18 cellular contexts compared by ENCODE assay signal in the genomic region with DNA sequence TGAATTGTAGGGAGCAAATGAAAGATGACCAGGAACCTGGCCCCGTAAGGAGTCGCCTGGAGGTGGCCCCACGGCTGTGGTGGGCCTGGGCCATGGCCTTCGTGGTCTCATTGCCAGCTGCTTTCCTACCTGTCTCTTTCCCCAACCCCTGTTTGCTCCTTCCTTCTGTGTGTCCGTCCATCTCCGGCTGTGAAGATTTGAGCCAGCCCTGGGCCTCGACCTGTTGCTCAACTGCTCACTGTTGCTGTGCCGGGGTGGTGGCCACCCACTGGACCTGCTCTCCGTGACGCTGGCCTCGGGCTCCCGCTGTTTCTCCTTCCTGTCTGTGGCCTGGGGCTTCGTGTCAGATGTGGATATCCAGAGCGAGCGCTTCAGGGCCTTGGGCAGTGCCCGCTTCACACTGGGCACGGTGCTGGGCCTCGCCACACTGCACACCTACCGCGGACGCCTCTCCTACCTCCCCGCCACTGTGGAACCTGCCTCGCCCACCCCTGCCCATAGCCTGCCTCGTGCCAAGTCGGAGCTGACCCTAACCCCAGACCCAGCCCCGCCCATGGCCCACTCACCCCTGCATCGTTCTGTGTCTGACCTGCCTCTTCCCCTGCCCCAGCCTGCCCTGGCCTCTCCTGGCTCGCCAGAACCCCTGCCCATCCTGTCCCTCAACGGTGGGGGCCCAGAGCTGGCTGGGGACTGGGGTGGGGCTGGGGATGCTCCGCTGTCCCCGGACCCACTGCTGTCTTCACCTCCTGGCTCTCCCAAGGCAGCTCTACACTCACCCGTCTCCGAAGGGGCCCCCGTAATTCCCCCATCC. TPM values are rescaled to one million over a fixed set of nuclear protein-coding genes. Genes with fewer than 3 reads are reported as not detected.
A peak's percentile ranks its signal among the peaks of the same experiment; 100 is the strongest.
DNase-seq lines count a peak whose midpoint lies in the region; ATAC-seq and TF ChIP-seq lines count a peak whose summit lies in the region.
"Had no signal": no experiment of that assay in that cellular context is flagged by ENCODE, and none has a peak within 500 bp of the region (broad histone marks: within the 10 kb centered on the region; RNA-seq: fewer than 3 reads in every experiment).

No MANE protein-coding gene starts in this region.

- H3K4me3 Mint-ChIP-seq in chondrocyte (ENCODE audit: unreplicated experiment) (no peak overlapping the region), neural progenitor cell (peak overlapping the region; percentile 30)
- H3K4me3 Mint-ChIP-seq: activated CD4-positive, alpha-beta T cell treated with anti-CD3 and anti-CD28 coated beads for 36 hours; activated T-cell treated with anti-CD3 and anti-CD28 coated beads, Interleukin-2, amount 50 U/mL, for 72 hours; T-helper 1 cell treated with Interleukin-12 subunit alpha and Interleukin-12 subunit beta and Interleukin-4 antibody, amounts not matched to agents 30 μg/mL and 1 μg/mL, for 36 hours had no signal

- H3K27ac ChIP-seq in left ventricle myocardium inferior (replicated peaks), result peak overlapping the region; percentile 98
- no peak overlapping the region for H3K27ac ChIP-seq in right atrium auricular region
- no peak overlapping the region for H3K27ac ChIP-seq in neural progenitor cell
- H3K27ac ChIP-seq: epithelial cell of prostate, suprapubic skin had no signal

- H3F3A ChIP-seq in neural progenitor cell (ENCODE audit: low read depth), result peaks cover 42% of the 10 kb centered on the region

- H3K79me2 ChIP-seq in neural progenitor cell (ENCODE audit: low read depth), result peaks cover 22% of the 10 kb centered on the region

- no peaks in the 10 kb centered on the region for H3K36me3 Mint-ChIP-seq in chondrocyte (ENCODE audit: low read depth)
- peaks cover 2% of the 10 kb centered on the region for H3K36me3 Mint-ChIP-seq in neural progenitor cell

- H3K27ac Mint-ChIP-seq in chondrocyte (ENCODE audit: unreplicated experiment), result peak overlapping the region; percentile 73
- H3K27ac Mint-ChIP-seq in neural progenitor cell, result peak overlapping the region; percentile 26
- H3K27ac Mint-ChIP-seq: activated CD4-positive, alpha-beta T cell treated with anti-CD3 and anti-CD28 coated beads for 36 hours; activated T-cell treated with anti-CD3 and anti-CD28 coated beads, Interleukin-2, amount 50 U/mL, for 72 hours; progenitor cell of endocrine pancreas; T-helper 1 cell treated with Interleukin-12 subunit alpha and Interleukin-12 subunit beta and Interleukin-4 antibody, amounts not matched to agents 30 μg/mL and 1 μg/mL, for 36 hours had no signal

- H3K9me3 ChIP-seq in left ventricle myocardium inferior (replicated peaks) (no peaks in the 10 kb centered on the region), right atrium auricular region (no peaks in the 10 kb centered on the region), neural progenitor cell (ENCODE audit: low read depth) (no peaks in the 10 kb centered on the region)
- H3K9me3 ChIP-seq: suprapubic skin had no signal

- no peak overlapping the region for H2AFZ ChIP-seq in neural progenitor cell (replicated peaks)

- H3K4me1 Mint-ChIP-seq in chondrocyte (ENCODE audit: low read depth) (peaks cover 38% of the 10 kb centered on the region), neural progenitor cell (peaks cover 55% of the 10 kb centered on the region)

- no peak overlapping the region for H3K4me3 ChIP-seq in left ventricle myocardium inferior
- no peak overlapping the region for H3K4me3 ChIP-seq in right atrium auricular region
- no peak overlapping the region for H3K4me3 ChIP-seq in neural progenitor cell
- H3K4me3 ChIP-seq: suprapubic skin had no signal

- H3K4me1 ChIP-seq in left ventricle myocardium inferior (peaks cover 61% of the 10 kb centered on the region), right atrium auricular region (peaks cover 0 to 59% of the 10 kb centered on the region in 2 donors), neural progenitor cell (peaks cover 11% of the 10 kb centered on the region)

- H3K36me3 ChIP-seq in left ventricle myocardium inferior (peaks cover 16% of the 10 kb centered on the region), right atrium auricular region (peaks cover 7% of the 10 kb centered on the region), neural progenitor cell (no peaks in the 10 kb centered on the region)

- H3K27me3 Mint-ChIP-seq in chondrocyte (ENCODE audit: low read depth) (no peaks in the 10 kb centered on the region), neural progenitor cell (ENCODE audit: insufficient read depth, low read depth) (peaks cover 4% of the 10 kb centered on the region)
- H3K27me3 Mint-ChIP-seq: activated CD4-positive, alpha-beta T cell treated with anti-CD3 and anti-CD28 coated beads for 36 hours; progenitor cell of endocrine pancreas had no signal

- TF ChIP-seq CTCF in left ventricle myocardium inferior (IDR thresholded peaks at IDR 0.05; ENCODE audit: borderline replicate concordance), result no peak
- TF ChIP-seq CTCF in right atrium auricular region (IDR thresholded peaks at IDR 0.05), result no peak
- TF ChIP-seq CTCF in chondrocyte (IDR thresholded peaks at IDR 0.05), result no peak
- no peak for TF ChIP-seq CTCF in neural progenitor cell (IDR thresholded peaks at IDR 0.05)

- H3K9ac ChIP-seq in neural progenitor cell, result no peak overlapping the region

- no peaks in the 10 kb centered on the region for H3K27me3 ChIP-seq in left ventricle myocardium inferior (ENCODE audit: low read depth)
- no peaks in the 10 kb centered on the region for H3K27me3 ChIP-seq in right atrium auricular region
- H3K27me3 ChIP-seq in neural progenitor cell, result no peaks in the 10 kb centered on the region
- H3K27me3 ChIP-seq: suprapubic skin had no signal

- no peaks in the 10 kb centered on the region for H3K9me3 Mint-ChIP-seq in chondrocyte (ENCODE audit: low read depth)
- H3K9me3 Mint-ChIP-seq in neural progenitor cell, result no peaks in the 10 kb centered on the region
- H3K9me3 Mint-ChIP-seq: activated T-cell treated with anti-CD3 and anti-CD28 coated beads, Interleukin-2, amount 50 U/mL, for 72 hours; T-helper 1 cell treated with Interleukin-12 subunit alpha and Interleukin-12 subunit beta and Interleukin-4 antibody, amounts not matched to agents 30 μg/mL and 1 μg/mL, for 36 hours had no signal

- H4K20me1 ChIP-seq in neural progenitor cell (ENCODE audit: low read depth), result peaks cover 43% of the 10 kb centered on the region

- DNase-seq in left ventricle myocardium inferior, result no peak
- no peak for DNase-seq in right atrium auricular region (ENCODE audit: low spot score)
- DNase-seq in chondrocyte (ENCODE audit: low spot score), result no peak
- no peak for DNase-seq in neural progenitor cell (ENCODE audit: low spot score)
- peak; percentile 55 for DNase-seq in ureter (ENCODE audit: low spot score)
- no peak for DNase-seq in NOMO-1 (lab: John Stamatoyannopoulos, UW; ENCODE audit: unreplicated experiment in 2 of 2)
- no peak for DNase-seq in NK-92 treated with Interleukin-12 subunit alpha and Interleukin-12 subunit beta, amount 100 ng/mL, for 24 hours (lab: John Stamatoyannopoulos, UW)
- DNase-seq: activated T-cell treated with anti-CD3 and anti-CD28 coated beads, Interleukin-2, amount 50 U/mL, for 72 hours; cortex of kidney; GF-D8; NCI-H2107; NCI-H774 had no signal

- no peak overlapping the region for H3K4me2 ChIP-seq in neural progenitor cell

- intact Hi-C loops in left ventricle myocardium inferior (cut with micrococcal nuclease), result no loop called here

- ATAC-seq in GM21515 (IDR thresholded peaks at IDR 0.05; ENCODE audit: unreplicated experiment), result no peak
- ATAC-seq: activated CD4-positive, alpha-beta T cell treated with anti-CD3 and anti-CD28 coated beads for 36 hours; activated T-cell treated with anti-CD3 and anti-CD28 coated beads, Interleukin-2, amount 50 U/mL, for 72 hours had no signal

RNA-seq across cellular contexts. Expression of a gene that starts 8.5 kb away (rescaled TPM):
- total RNA-seq in left ventricle myocardium inferior, result 7.9 TPM
- total RNA-seq in right atrium auricular region, result 1 to 10 TPM; 2.8 to 5.9 TPM
- total RNA-seq in chondrocyte, result 2.1 to 6.2 TPM (median 3.9 TPM) in 3 replicates
- 7.4 and 10.3 TPM in 2 replicates for total RNA-seq in neural progenitor cell (ENCODE audit: low replicate concordance)
- 12.7 TPM for total RNA-seq in ureter

RNA-seq across cellular contexts. Expression of a gene that starts 9.4 kb away (rescaled TPM):
- total RNA-seq in left ventricle myocardium inferior, result 8.0 TPM
- 1 to 10 TPM; 6.2 to 8.0 TPM for total RNA-seq in right atrium auricular region
- total RNA-seq in chondrocyte, result 18.6 to 26.5 TPM (median 20.7 TPM) in 3 replicates
- 7.2 and 46.1 TPM in 2 replicates for total RNA-seq in neural progenitor cell (ENCODE audit: low replicate concordance)
- total RNA-seq in ureter, result 27.6 TPM

RNA-seq across cellular contexts. Expression of a gene that starts 9.7 kb away (rescaled TPM):
- total RNA-seq in left ventricle myocardium inferior, result 530 TPM
- total RNA-seq in right atrium auricular region, result 1,000 to 10,000 TPM in 1 of 2 donors, 100 to 1,000 TPM in 1; 846 to 1,334 TPM
- 727 to 753 TPM (median 751 TPM) in 3 replicates for total RNA-seq in chondrocyte
- 1,962 and 2,391 TPM in 2 replicates for total RNA-seq in neural progenitor cell (ENCODE audit: low replicate concordance)
- total RNA-seq in ureter, result 1,575 TPM

RNA-seq across cellular contexts. Expression of a gene that starts 13.8 kb away (rescaled TPM):
- not detected for total RNA-seq in left ventricle myocardium inferior
- not detected for total RNA-seq in right atrium auricular region
- 0.38 to 0.77 TPM (median 0.67 TPM) in 3 replicates for total RNA-seq in chondrocyte
- 0.06 and 2.6 TPM in 2 replicates for total RNA-seq in neural progenitor cell (ENCODE audit: low replicate concordance)
- total RNA-seq in ureter, result 12.7 TPM

RNA-seq across cellular contexts. Expression of a gene that starts 17.3 kb away (rescaled TPM):
- total RNA-seq in left ventricle myocardium inferior (4.5 TPM), right atrium auricular region (10 to 100 TPM in 1 of 2 donors, 1 to 10 TPM in 1; 3.4 to 13.3 TPM), chondrocyte (8.1 to 14.1 TPM (median 9.1 TPM) in 3 replicates), neural progenitor cell (ENCODE audit: low replicate concordance) (12.6 and 49.8 TPM in 2 replicates), ureter (9.6 TPM)
